1 cellular context compared by ENCODE assay signal in the genomic region with DNA sequence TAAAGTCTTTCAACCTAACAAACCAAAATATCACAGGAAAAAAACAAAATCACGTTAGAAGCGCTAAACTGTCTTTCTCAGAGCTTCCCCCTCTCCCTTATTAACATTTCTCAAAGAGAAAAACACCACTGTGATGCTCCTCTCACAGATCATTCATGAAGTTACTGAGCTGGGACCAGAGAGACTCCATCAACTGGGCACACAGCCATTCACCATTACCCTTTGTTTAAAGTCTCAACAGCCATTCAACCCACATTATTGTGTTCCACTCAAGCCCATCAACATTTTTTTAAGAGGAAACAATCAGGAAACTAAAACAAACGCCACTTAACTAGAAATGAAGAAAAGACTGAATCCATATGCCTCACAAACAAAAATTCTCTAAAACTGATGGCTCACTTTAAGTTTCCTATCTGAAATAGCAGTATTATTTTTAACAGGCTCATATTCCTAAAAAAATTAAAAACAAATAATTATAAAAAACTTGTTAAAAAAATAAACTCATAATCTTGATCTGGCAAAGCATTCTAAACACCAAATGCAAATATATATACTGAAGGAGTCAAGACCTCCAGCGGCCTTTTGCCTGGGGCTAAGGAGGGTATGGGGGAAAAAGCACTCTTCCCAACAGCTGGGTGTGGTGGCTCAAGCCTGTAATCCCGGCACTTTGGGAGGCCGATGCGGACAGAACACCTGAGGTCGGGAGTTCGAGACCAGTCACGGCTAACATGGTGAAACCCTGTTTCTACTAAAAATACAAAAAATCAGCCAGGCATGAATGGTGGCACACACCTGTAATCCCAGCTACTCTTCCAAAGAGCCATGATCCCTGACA.
TF ChIP-seq lines count a peak whose summit lies in the region.

No MANE protein-coding gene starts in this region.

TF ChIP-seq in GM23338, 12 proteins besides CTCF, POLR2A, EP300 and RAD21 (continued from another document):
- TF ChIP-seq, protein P1, sequence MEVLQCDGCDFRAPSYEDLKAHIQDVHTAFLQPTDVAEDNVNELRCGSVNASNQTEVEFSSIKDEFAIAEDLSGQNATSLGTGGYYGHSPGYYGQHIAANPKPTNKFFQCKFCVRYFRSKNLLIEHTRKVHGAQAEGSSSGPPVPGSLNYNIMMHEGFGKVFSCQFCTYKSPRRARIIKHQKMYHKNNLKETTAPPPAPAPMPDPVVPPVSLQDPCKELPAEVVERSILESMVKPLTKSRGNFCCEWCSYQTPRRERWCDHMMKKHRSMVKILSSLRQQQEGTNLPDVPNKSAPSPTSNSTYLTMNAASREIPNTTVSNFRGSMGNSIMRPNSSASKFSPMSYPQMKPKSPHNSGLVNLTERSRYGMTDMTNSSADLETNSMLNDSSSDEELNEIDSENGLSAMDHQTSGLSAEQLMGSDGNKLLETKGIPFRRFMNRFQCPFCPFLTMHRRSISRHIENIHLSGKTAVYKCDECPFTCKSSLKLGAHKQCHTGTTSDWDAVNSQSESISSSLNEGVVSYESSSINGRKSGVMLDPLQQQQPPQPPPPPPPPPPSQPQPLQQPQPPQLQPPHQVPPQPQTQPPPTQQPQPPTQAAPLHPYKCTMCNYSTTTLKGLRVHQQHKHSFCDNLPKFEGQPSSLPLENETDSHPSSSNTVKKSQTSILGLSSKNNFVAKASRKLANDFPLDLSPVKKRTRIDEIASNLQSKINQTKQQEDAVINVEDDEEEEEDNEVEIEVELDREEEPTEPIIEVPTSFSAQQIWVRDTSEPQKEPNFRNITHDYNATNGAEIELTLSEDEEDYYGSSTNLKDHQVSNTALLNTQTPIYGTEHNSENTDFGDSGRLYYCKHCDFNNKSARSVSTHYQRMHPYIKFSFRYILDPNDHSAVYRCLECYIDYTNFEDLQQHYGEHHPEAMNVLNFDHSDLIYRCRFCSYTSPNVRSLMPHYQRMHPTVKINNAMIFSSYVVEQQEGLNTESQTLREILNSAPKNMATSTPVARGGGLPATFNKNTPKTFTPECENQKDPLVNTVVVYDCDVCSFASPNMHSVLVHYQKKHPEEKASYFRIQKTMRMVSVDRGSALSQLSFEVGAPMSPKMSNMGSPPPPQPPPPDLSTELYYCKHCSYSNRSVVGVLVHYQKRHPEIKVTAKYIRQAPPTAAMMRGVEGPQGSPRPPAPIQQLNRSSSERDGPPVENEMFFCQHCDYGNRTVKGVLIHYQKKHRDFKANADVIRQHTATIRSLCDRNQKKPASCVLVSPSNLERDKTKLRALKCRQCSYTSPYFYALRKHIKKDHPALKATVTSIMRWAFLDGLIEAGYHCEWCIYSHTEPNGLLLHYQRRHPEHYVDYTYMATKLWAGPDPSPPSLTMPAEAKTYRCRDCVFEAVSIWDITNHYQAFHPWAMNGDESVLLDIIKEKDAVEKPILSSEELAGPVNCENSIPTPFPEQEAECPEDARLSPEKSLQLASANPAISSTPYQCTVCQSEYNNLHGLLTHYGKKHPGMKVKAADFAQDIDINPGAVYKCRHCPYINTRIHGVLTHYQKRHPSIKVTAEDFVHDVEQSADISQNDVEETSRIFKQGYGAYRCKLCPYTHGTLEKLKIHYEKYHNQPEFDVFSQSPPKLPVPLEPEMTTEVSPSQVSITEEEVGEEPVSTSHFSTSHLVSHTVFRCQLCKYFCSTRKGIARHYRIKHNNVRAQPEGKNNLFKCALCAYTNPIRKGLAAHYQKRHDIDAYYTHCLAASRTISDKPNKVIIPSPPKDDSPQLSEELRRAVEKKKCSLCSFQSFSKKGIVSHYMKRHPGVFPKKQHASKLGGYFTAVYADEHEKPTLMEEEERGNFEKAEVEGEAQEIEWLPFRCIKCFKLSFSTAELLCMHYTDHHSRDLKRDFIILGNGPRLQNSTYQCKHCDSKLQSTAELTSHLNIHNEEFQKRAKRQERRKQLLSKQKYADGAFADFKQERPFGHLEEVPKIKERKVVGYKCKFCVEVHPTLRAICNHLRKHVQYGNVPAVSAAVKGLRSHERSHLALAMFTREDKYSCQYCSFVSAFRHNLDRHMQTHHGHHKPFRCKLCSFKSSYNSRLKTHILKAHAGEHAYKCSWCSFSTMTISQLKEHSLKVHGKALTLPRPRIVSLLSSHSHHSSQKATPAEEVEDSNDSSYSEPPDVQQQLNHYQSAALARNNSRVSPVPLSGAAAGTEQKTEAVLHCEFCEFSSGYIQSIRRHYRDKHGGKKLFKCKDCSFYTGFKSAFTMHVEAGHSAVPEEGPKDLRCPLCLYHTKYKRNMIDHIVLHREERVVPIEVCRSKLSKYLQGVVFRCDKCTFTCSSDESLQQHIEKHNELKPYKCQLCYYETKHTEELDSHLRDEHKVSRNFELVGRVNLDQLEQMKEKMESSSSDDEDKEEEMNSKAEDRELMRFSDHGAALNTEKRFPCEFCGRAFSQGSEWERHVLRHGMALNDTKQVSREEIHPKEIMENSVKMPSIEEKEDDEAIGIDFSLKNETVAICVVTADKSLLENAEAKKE (CRISPR knock-in tag; IDR thresholded peaks at IDR 0.05) = no peak
